In the genomic region with DNA sequence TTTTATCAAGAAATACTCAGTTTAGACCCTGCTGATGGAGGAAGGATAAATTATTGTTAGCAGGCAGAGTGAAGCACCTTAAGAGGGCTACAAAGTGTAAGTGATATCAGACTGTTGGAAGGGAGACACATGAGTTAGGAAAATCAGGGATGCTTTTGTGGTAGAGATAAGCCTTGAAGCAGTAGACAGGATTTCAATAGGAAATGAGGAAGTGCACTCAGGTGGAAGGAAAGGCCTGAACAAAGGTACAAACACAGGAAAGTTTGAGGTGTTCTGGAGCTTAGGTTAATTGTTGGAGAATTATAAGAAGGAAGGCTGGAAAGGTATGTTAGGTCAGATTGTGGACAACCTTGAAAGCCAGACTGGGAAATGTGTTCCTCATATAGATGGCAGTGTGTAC, we compare ENCODE assay signal across 1 cellular context.
TF ChIP-seq lines count a peak whose summit lies in the region.

No MANE protein-coding gene starts in this region.

TF ChIP-seq in HepG2, 621 proteins besides CTCF, POLR2A, EP300 and RAD21:
- TF ChIP-seq REXO4 (CRISPR knock-in tag; IDR thresholded peaks at IDR 0.05; ENCODE audit: borderline replicate concordance) (no peak), MYNN (CRISPR knock-in tag; IDR thresholded peaks at IDR 0.05; ENCODE audit: low read depth) (no peak), JUND (CRISPR knock-in tag; IDR thresholded peaks at IDR 0.05) (no peak), HOXA5 (CRISPR knock-in tag; IDR thresholded peaks at IDR 0.05) (no peak), EZH2 (conservative IDR thresholded peaks at IDR 0.05; ENCODE audit: low read depth, low read length) (no peak), SNAI1 (CRISPR knock-in tag; IDR thresholded peaks at IDR 0.05; ENCODE audit: borderline replicate concordance) (no peak), ZNF530 (CRISPR knock-in tag; IDR thresholded peaks at IDR 0.05; ENCODE audit: low read depth) (no peak), NR1H2 (CRISPR knock-in tag; IDR thresholded peaks at IDR 0.05; ENCODE audit: borderline replicate concordance, low read depth) (no peak), ZNF441 (CRISPR knock-in tag; IDR thresholded peaks at IDR 0.05; ENCODE audit: borderline replicate concordance) (no peak), HOXA7 (CRISPR knock-in tag; IDR thresholded peaks at IDR 0.05) (no peak), THAP11 (CRISPR knock-in tag; IDR thresholded peaks at IDR 0.05) (no peak), SRY (CRISPR knock-in tag; IDR thresholded peaks at IDR 0.05) (no peak), ZNF781 (CRISPR knock-in tag; IDR thresholded peaks at IDR 0.05; ENCODE audit: borderline replicate concordance, not compliant biosample characterization) (no peak)
- TF ChIP-seq, protein P1, sequence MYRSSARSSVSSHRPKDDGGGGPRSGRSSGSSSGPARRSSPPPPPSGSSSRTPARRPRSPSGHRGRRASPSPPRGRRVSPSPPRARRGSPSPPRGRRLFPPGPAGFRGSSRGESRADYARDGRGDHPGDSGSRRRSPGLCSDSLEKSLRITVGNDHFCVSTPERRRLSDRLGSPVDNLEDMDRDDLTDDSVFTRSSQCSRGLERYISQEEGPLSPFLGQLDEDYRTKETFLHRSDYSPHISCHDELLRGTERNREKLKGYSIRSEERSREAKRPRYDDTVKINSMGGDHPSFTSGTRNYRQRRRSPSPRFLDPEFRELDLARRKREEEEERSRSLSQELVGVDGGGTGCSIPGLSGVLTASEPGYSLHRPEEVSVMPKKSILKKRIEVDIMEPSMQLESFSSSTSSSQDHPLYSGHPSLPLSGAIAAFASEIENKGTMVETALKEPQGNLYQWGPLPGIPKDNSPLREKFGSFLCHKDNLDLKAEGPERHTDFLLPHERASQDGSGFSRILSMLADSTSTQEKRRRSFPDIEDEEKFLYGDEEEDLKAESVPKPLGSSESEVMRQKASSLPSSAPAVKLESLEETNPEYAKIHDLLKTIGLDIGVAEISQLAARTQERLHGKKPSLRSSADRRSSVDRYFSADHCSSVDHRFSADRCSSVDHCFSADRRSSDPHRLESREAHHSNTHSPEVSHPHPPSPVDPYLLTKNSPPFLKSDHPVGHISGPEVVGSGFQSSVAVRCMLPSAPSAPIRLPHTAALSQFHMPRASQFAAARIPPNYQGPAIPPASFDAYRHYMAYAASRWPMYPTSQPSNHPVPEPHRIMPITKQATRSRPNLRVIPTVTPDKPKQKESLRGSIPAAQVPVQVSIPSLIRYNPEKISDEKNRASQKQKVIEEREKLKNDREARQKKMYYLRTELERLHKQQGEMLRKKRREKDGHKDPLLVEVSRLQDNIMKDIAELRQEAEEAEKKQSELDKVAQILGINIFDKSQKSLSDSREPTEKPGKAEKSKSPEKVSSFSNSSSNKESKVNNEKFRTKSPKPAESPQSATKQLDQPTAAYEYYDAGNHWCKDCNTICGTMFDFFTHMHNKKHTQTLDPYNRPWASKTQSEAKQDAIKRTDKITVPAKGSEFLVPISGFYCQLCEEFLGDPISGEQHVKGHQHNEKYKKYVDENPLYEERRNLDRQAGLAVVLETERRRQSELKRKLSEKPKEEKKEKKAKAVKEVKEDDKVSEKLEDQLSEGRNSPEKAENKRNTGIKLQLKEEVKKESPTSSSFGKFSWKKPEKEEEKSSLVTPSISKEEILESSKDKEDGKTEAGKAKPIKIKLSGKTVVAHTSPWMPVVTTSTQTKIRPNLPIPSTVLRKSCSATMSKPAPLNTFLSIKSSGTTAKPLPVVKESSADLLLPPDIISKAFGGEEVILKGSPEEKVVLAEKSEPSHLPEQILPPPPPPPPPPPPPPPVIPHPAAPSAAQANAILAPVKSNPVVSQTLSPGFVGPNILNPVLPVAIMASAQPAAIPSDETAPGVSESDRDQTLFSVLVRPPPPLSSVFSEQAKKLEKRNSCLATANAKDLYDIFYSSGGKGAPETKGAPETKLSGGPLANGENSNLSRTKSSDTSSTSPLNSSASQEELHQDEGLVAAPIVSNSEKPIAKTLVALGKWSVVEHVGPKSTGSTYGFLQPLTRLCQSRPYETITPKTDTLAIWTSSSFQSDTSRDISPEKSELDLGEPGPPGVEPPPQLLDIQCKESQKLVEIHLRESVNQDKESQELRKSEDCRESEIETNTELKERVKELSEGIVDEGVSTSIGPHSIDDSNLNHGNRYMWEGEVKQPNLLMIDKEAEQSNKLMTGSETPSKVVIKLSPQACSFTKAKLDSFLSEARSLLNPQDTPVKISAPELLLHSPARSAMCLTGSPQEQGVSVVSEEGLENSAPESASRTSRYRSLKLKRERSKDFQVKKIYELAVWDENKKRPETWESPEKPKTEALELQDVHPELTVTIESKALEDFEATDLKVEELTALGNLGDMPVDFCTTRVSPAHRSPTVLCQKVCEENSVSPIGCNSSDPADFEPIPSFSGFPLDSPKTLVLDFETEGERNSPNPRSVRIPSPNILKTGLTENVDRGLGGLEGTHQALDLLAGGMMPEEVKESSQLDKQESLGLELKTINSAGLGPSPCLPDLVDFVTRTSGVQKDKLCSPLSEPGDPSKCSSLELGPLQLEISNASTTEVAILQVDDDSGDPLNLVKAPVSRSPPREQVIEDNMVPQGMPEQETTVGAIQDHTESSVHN (CRISPR knock-in tag; IDR thresholded peaks at IDR 0.05), result no peak
- TF ChIP-seq, protein P2, sequence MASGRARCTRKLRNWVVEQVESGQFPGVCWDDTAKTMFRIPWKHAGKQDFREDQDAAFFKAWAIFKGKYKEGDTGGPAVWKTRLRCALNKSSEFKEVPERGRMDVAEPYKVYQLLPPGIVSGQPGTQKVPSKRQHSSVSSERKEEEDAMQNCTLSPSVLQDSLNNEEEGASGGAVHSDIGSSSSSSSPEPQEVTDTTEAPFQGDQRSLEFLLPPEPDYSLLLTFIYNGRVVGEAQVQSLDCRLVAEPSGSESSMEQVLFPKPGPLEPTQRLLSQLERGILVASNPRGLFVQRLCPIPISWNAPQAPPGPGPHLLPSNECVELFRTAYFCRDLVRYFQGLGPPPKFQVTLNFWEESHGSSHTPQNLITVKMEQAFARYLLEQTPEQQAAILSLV (CRISPR knock-in tag; IDR thresholded peaks at IDR 0.05; ENCODE audit: borderline replicate concordance), result no peak
